22 cellular contexts compared by ENCODE assay signal in genomic region chr3:169104972-169105371, GRCh38.
DNase-seq lines count a peak whose midpoint lies in the region; FAIRE-seq and TF ChIP-seq lines count a peak whose summit lies in the region.
"Had no signal": no experiment of that assay in that cellular context is flagged by ENCODE, and none has a peak within 500 bp of the region (broad histone marks: within the 10 kb centered on the region; RNA-seq: fewer than 3 reads in every experiment).

No MANE protein-coding gene starts in this region.

- no peak for TF ChIP-seq EP300 in ovary (IDR thresholded peaks at IDR 0.05)

- no peaks in the 10 kb centered on the region for H3K9me3 ChIP-seq in AG04450 (ENCODE audit: control insufficient read depth, insufficient read depth, low read length)
- H3K9me3 ChIP-seq in astrocyte (ENCODE audit: insufficient read depth, low read depth, low read length): no peaks in the 10 kb centered on the region
- no peaks in the 10 kb centered on the region for H3K9me3 ChIP-seq in spleen
- H3K9me3 ChIP-seq in ovary: no peaks in the 10 kb centered on the region
- H3K9me3 ChIP-seq: Caco-2, gastrocnemius medialis had no signal

- CTCF ChIA-PET in AG04450 (lab: Charles Lee): interaction anchor here (0.9 to 2.4 kb wide), 5 partner anchors 9 to 565 kb away, joined by 3 to 8 read pairs (median 5); no protein-coding TSS in a partner anchor

- no peaks in the 10 kb centered on the region for H4K20me1 ChIP-seq in astrocyte (ENCODE audit: insufficient read depth, low read length)

- peak overlapping the region; percentile 80 for H3K4me2 ChIP-seq in astrocyte (ENCODE audit: low read length)
- H3K4me2 ChIP-seq: GM23338 had no signal

- H3K27me3 ChIP-seq in AG04450 (ENCODE audit: control insufficient read depth, insufficient read depth, low read length) (no peaks in the 10 kb centered on the region), astrocyte (ENCODE audit: insufficient read depth, low read length) (no peaks in the 10 kb centered on the region), spleen (replicated peaks in 1 of 7) (peaks cover 0 to 3% (median 0%) of the 10 kb centered on the region in 7 donors), ovary (no peaks in the 10 kb centered on the region)
- H3K27me3 ChIP-seq: cardiac muscle cell, gastrocnemius medialis had no signal

- H3K4me1 Mint-ChIP-seq in HFFc6 (ENCODE audit: low read depth) (peaks cover 68% of the 10 kb centered on the region), astrocyte (ENCODE audit: low read depth, unreplicated experiment) (peaks cover 33% of the 10 kb centered on the region)
- H3K4me1 Mint-ChIP-seq: nephron progenitor cell had no signal

- no peak for TF ChIP-seq CTCF in AG04450 (IDR thresholded peaks at IDR 0.05; ENCODE audit: low read depth, low read length)
- no peak for TF ChIP-seq CTCF in HFFc6 (IDR thresholded peaks at IDR 0.05)
- TF ChIP-seq CTCF in astrocyte (IDR thresholded peaks at IDR 0.05; ENCODE audit: insufficient read depth, low read depth, low read length): no peak
- TF ChIP-seq CTCF in foreskin fibroblast (IDR thresholded peaks at IDR 0.05; ENCODE audit: low read depth, low read length): no peak
- no peak for TF ChIP-seq CTCF in spleen (IDR thresholded peaks at IDR 0.05 in 8 of 11, conservative IDR thresholded peaks at IDR 0.05 in 3 of 11)
- no peak for TF ChIP-seq CTCF in ovary (IDR thresholded peaks at IDR 0.05)

- intact Hi-C loops in spleen (cut with DNase I; ENCODE audit: low total_unique reads): no loop called here
- intact Hi-C loops in ovary (cut with DNase I): no loop called here

- H3K27me3 Mint-ChIP-seq in HFFc6 (ENCODE audit: insufficient read depth) (no peaks in the 10 kb centered on the region), astrocyte (ENCODE audit: low read depth, unreplicated experiment) (no peaks in the 10 kb centered on the region)

- H3K4me3 Mint-ChIP-seq in HFFc6: peak overlapping the region; percentile 42
- no peak overlapping the region for H3K4me3 Mint-ChIP-seq in astrocyte (ENCODE audit: unreplicated experiment)
- H3K4me3 Mint-ChIP-seq: GM23338; nephron progenitor cell; T-helper 1 cell treated with Interleukin-12 subunit alpha and Interleukin-12 subunit beta and Interleukin-4 antibody, amounts not matched to agents 30 μg/mL and 1 μg/mL, for 36 hours had no signal

- peak overlapping the region; percentile 67 for H3K27ac Mint-ChIP-seq in HFFc6
- H3K27ac Mint-ChIP-seq in astrocyte (ENCODE audit: unreplicated experiment): peak overlapping the region; percentile 87
- H3K27ac Mint-ChIP-seq: GM23338; nephron progenitor cell; T-helper 1 cell treated with Interleukin-12 subunit alpha and Interleukin-12 subunit beta and Interleukin-4 antibody, amounts not matched to agents 30 μg/mL and 1 μg/mL, for 36 hours had no signal

- H3K4me3 ChIP-seq in AG04450 (ENCODE audit: low read depth, low read length): no peak overlapping the region
- H3K4me3 ChIP-seq in astrocyte (ENCODE audit: insufficient read depth, low read depth, low read length): peak overlapping the region; percentile 39
- no peak overlapping the region for H3K4me3 ChIP-seq in foreskin fibroblast (ENCODE audit: low read depth in 1 of 2, low read length in 2 of 2)
- H3K4me3 ChIP-seq in spleen: no peak overlapping the region
- H3K4me3 ChIP-seq in ovary: no peak overlapping the region
- H3K4me3 ChIP-seq: cardiac muscle cell, gastrocnemius medialis, GM23338, lung had no signal

- FAIRE-seq in astrocyte (lab: Jason Lieb, UNC) (peak; percentile 52), HTR-8/SVneo (lab: Jason Lieb, UNC) (no peak)

- peak overlapping the region; percentile 62 for H3K27ac ChIP-seq in AG04450 (ENCODE audit: low read depth, low read length)
- H3K27ac ChIP-seq in astrocyte (ENCODE audit: low read depth, low read length): peak overlapping the region; percentile 85
- H3K27ac ChIP-seq in spleen: no peak overlapping the region
- no peak overlapping the region for H3K27ac ChIP-seq in ovary
- H3K27ac ChIP-seq: cardiac muscle cell, gastrocnemius medialis had no signal

- DNase-seq in AG04450 (ENCODE audit: low read depth, low spot score) (no peak), HFFc6 (no peak), astrocyte (ENCODE audit: low read depth) (peak; percentile 85), foreskin fibroblast (peak; percentile 50 to 68), HTR-8/SVneo (ENCODE audit: insufficient read length, low spot score) (no peak), CD1c-positive myeloid dendritic cell (ENCODE audit: extremely low spot score) (no peak), spleen (no peak), ovary (no peak)
- DNase-seq: activated CD8-positive, alpha-beta memory T cell treated with anti-CD3 and anti-CD28 coated beads, Interleukin-2, amount 50 U/mL, for 48 hours; activated naive CD4-positive, alpha-beta T cell treated with Interleukin-2 at 50 U/mL for 16 hours; Caco-2; effector CD4-positive, alpha-beta T cell; gastrocnemius medialis; NCI-H146; NCI-H510A treated with DMSO at 0.1 percent for 48 hours; nephron progenitor cell; retina; stimulated activated CD8-positive, alpha-beta memory T cell treated with anti-CD3 and anti-CD28 coated beads, Interleukin-4, amount 100 ng/mL, for 48 hours had no signal

- H2AFZ ChIP-seq in astrocyte (ENCODE audit: low read depth, low read length): peak overlapping the region; percentile 16
- H2AFZ ChIP-seq: GM23338 had no signal

- H3K79me2 ChIP-seq in astrocyte (ENCODE audit: insufficient read depth, low read length): no peaks in the 10 kb centered on the region

- peak overlapping the region; percentile 53 for H3K9ac ChIP-seq in astrocyte (ENCODE audit: low read length)

- H3K9me3 Mint-ChIP-seq in HFFc6 (no peaks in the 10 kb centered on the region), astrocyte (ENCODE audit: unreplicated experiment) (no peaks in the 10 kb centered on the region)
- H3K9me3 Mint-ChIP-seq: GM23338; nephron progenitor cell; T-helper 1 cell treated with Interleukin-12 subunit alpha and Interleukin-12 subunit beta and Interleukin-4 antibody, amounts not matched to agents 30 μg/mL and 1 μg/mL, for 36 hours had no signal

- peaks cover 4% of the 10 kb centered on the region for H3K36me3 ChIP-seq in astrocyte (ENCODE audit: insufficient read depth, low read length)
- H3K36me3 ChIP-seq in spleen: no peaks in the 10 kb centered on the region
- no peaks in the 10 kb centered on the region for H3K36me3 ChIP-seq in ovary
- H3K36me3 ChIP-seq: cardiac muscle cell, gastrocnemius medialis had no signal

- H3K36me3 Mint-ChIP-seq in HFFc6 (ENCODE audit: low read depth): no peaks in the 10 kb centered on the region
- H3K36me3 Mint-ChIP-seq in astrocyte (ENCODE audit: low read depth, unreplicated experiment): no peaks in the 10 kb centered on the region

- POLR2A ChIA-PET in AG04450 (lab: Yijun Ruan, JAX): interaction anchor here (0.6 kb wide), 1 partner anchor 108 kb away, joined by 5 read pairs; no protein-coding TSS in a partner anchor

- no peak for TF ChIP-seq POLR2A in spleen (IDR thresholded peaks at IDR 0.05)
- no peak for TF ChIP-seq POLR2A in ovary (IDR thresholded peaks at IDR 0.05)

- WGBS in spleen, 5 donors: 69 to 86% (median 74%) methylated on average over 5 of the region's 5 CpGs
- 67 to 85% (median 74%) methylated on average over 5 of the region's 5 CpGs for WGBS in ovary, 3 donors

- H3K4me1 ChIP-seq in astrocyte (ENCODE audit: insufficient read depth, low read length) (peaks cover 27% of the 10 kb centered on the region), spleen (no peaks in the 10 kb centered on the region), ovary (ENCODE audit: insufficient read depth) (no peaks in the 10 kb centered on the region)
- H3K4me1 ChIP-seq: Caco-2, gastrocnemius medialis had no signal

Comparison
In these comparisons a context has a peak if more than half of its experiments do, and no peak if none do; other contexts are left out.
1. DNase-seq: peak in astrocyte (single experiment) and foreskin fibroblast (2 of 2); none in AG04450 (single experiment), HFFc6 (single experiment), HTR-8/SVneo (single experiment), CD1c-positive myeloid dendritic cell (single experiment), spleen (single experiment) and ovary (0 of 5).
2. H3K27ac ChIP-seq: peak in AG04450 (single experiment) and astrocyte (single experiment); none in spleen (0 of 8) and ovary (0 of 2).